Comparison of ENCODE assay signal across 1 cellular context in the genomic region with DNA sequence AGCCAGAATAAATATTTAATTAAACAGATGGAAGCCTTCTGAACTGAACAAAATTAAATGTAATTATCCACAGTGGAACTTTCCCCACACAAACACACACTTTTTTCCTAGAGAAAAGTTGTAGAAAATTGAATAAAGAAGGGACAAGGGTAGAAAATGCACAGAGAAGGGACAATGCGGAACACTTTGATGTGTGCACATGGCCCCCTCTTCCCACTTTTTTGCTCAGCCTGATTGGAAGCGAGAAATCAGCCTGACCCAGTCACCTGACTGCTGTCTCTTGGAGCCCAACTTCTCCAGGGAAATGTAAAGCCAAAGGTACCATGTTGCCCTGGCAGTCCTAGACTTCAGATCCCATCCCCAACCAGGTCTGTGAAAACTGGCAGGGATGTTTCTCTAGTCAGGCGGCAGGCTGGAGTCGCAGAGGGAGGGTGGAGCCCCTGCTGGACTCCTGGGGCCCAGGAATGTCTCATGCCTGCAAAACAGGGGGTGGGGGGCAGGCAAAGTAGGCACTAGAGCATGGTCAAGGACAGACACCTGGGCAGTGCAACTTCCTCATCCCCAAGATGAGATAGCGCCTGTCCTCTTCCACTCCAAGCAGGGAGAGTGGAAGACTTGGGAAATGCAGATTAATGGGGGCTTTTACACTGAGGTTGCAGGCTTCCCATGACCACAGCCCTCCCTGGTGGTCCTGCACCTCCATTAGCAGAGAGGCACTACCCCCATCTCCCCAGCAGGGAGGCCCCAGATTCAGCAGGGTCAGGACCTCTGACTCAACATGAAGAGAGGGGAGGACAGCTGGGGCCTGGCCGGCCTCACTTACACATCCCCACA.
A peak's percentile ranks its signal among the peaks of the same experiment; 100 is the strongest.
TF ChIP-seq lines count a peak whose summit lies in the region.

No MANE protein-coding gene starts in this region.

TF ChIP-seq in HepG2, 621 proteins besides CTCF, POLR2A, EP300 and RAD21 (continued from another document and continues in another):
- peak; percentile 48; the same call in 1 of the 2 replicates for TF ChIP-seq ZNF281 (CRISPR knock-in tag; IDR thresholded peaks at IDR 0.05; ENCODE audit: borderline replicate concordance)
- TF ChIP-seq AKAP8 (CRISPR knock-in tag; IDR thresholded peaks at IDR 0.05), result no peak
- TF ChIP-seq RARA (CRISPR knock-in tag; IDR thresholded peaks at IDR 0.05), result peak; percentile 40; the same call in 1 of the 2 replicates
- TF ChIP-seq CREM (IDR thresholded peaks at IDR 0.05), result peak; percentile 63
- TF ChIP-seq CREM (CRISPR knock-in tag; IDR thresholded peaks at IDR 0.05), result no peak
- no peak for TF ChIP-seq AGO1 (IDR thresholded peaks at IDR 0.05; ENCODE audit: low read depth, low read length, poor library complexity, severe bottlenecking)
- peak; percentile 50 for TF ChIP-seq SAP130 (CRISPR knock-in tag; IDR thresholded peaks at IDR 0.05; ENCODE audit: low read depth)
- TF ChIP-seq, protein P1, sequence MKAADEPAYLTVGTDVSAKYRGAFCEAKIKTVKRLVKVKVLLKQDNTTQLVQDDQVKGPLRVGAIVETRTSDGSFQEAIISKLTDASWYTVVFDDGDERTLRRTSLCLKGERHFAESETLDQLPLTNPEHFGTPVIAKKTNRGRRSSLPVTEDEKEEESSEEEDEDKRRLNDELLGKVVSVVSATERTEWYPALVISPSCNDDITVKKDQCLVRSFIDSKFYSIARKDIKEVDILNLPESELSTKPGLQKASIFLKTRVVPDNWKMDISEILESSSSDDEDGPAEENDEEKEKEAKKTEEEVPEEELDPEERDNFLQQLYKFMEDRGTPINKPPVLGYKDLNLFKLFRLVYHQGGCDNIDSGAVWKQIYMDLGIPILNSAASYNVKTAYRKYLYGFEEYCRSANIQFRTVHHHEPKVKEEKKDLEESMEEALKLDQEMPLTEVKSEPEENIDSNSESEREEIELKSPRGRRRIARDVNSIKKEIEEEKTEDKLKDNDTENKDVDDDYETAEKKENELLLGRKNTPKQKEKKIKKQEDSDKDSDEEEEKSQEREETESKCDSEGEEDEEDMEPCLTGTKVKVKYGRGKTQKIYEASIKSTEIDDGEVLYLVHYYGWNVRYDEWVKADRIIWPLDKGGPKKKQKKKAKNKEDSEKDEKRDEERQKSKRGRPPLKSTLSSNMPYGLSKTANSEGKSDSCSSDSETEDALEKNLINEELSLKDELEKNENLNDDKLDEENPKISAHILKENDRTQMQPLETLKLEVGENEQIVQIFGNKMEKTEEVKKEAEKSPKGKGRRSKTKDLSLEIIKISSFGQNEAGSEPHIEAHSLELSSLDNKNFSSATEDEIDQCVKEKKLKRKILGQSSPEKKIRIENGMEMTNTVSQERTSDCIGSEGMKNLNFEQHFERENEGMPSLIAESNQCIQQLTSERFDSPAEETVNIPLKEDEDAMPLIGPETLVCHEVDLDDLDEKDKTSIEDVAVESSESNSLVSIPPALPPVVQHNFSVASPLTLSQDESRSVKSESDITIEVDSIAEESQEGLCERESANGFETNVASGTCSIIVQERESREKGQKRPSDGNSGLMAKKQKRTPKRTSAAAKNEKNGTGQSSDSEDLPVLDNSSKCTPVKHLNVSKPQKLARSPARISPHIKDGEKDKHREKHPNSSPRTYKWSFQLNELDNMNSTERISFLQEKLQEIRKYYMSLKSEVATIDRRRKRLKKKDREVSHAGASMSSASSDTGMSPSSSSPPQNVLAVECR (CRISPR knock-in tag; IDR thresholded peaks at IDR 0.05; ENCODE audit: borderline replicate concordance), result no peak
- TF ChIP-seq ZNF142 (CRISPR knock-in tag; IDR thresholded peaks at IDR 0.05), result 0 out of 2 replicates have a peak, but pooled peaks have one; percentile 48
- no peak for TF ChIP-seq MED13 (CRISPR knock-in tag; IDR thresholded peaks at IDR 0.05)
- TF ChIP-seq ZNF317 (CRISPR knock-in tag; IDR thresholded peaks at IDR 0.05), result 0 out of 2 replicates have a peak, but pooled peaks have one; percentile 7
- peak; percentile 27; the same call in 1 of the 2 replicates for TF ChIP-seq TARDBP (CRISPR knock-in tag; IDR thresholded peaks at IDR 0.05)
- TF ChIP-seq ZNF775 (CRISPR knock-in tag; IDR thresholded peaks at IDR 0.05; ENCODE audit: borderline replicate concordance), result no peak
- TF ChIP-seq, protein P2, sequence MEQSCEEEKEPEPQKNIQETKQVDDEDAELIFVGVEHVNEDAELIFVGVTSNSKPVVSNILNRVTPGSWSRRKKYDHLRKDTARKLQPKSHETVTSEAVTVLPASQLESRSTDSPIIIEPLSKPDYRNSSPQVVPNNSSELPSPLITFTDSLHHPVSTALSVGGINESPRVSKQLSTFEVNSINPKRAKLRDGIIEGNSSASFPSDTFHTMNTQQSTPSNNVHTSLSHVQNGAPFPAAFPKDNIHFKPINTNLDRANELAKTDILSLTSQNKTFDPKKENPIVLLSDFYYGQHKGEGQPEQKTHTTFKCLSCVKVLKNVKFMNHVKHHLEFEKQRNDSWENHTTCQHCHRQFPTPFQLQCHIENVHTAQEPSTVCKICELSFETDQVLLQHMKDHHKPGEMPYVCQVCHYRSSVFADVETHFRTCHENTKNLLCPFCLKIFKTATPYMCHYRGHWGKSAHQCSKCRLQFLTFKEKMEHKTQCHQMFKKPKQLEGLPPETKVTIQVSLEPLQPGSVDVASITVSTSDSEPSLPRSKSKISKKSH (CRISPR knock-in tag; IDR thresholded peaks at IDR 0.05; ENCODE audit: borderline replicate concordance), result peak; percentile 34; the same call in 1 of the 2 replicates
- no peak for TF ChIP-seq CREB3 (CRISPR knock-in tag; IDR thresholded peaks at IDR 0.05)
- peak; percentile 66 for TF ChIP-seq MAX (IDR thresholded peaks at IDR 0.05)
- no peak for TF ChIP-seq KMT2B (CRISPR knock-in tag; IDR thresholded peaks at IDR 0.05)
- no peak for TF ChIP-seq ZNF180 (CRISPR knock-in tag; IDR thresholded peaks at IDR 0.05; ENCODE audit: borderline replicate concordance, low read depth)
- TF ChIP-seq SRSF4 (IDR thresholded peaks at IDR 0.05; ENCODE audit: low read depth, low read length, poor library complexity, severe bottlenecking), result no peak
- TF ChIP-seq SATB2 (CRISPR knock-in tag; IDR thresholded peaks at IDR 0.05), result no peak
- TF ChIP-seq THYN1 (CRISPR knock-in tag; IDR thresholded peaks at IDR 0.05; ENCODE audit: borderline replicate concordance, low read depth), result no peak
- no peak for TF ChIP-seq ZNF468 (CRISPR knock-in tag; IDR thresholded peaks at IDR 0.05)
- TF ChIP-seq ZFP36 (IDR thresholded peaks at IDR 0.05; ENCODE audit: borderline replicate concordance, low read depth, low read length, partially characterized antibody), result no peak
- no peak for TF ChIP-seq TFDP2 (CRISPR knock-in tag; IDR thresholded peaks at IDR 0.05)
- no peak; the same call in 1 of the 2 replicates for TF ChIP-seq ZNF749 (CRISPR knock-in tag; IDR thresholded peaks at IDR 0.05; ENCODE audit: borderline replicate concordance)
- no peak for TF ChIP-seq HOXA7 (CRISPR knock-in tag; IDR thresholded peaks at IDR 0.05)
- no peak for TF ChIP-seq TEF (CRISPR knock-in tag; IDR thresholded peaks at IDR 0.05)
- 0 out of 2 replicates have a peak, but pooled peaks have one; percentile 70 for TF ChIP-seq BRD4 (CRISPR knock-in tag; IDR thresholded peaks at IDR 0.05)
- TF ChIP-seq, protein P3, sequence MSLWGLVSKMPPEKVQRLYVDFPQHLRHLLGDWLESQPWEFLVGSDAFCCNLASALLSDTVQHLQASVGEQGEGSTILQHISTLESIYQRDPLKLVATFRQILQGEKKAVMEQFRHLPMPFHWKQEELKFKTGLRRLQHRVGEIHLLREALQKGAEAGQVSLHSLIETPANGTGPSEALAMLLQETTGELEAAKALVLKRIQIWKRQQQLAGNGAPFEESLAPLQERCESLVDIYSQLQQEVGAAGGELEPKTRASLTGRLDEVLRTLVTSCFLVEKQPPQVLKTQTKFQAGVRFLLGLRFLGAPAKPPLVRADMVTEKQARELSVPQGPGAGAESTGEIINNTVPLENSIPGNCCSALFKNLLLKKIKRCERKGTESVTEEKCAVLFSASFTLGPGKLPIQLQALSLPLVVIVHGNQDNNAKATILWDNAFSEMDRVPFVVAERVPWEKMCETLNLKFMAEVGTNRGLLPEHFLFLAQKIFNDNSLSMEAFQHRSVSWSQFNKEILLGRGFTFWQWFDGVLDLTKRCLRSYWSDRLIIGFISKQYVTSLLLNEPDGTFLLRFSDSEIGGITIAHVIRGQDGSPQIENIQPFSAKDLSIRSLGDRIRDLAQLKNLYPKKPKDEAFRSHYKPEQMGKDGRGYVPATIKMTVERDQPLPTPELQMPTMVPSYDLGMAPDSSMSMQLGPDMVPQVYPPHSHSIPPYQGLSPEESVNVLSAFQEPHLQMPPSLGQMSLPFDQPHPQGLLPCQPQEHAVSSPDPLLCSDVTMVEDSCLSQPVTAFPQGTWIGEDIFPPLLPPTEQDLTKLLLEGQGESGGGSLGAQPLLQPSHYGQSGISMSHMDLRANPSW (CRISPR knock-in tag; IDR thresholded peaks at IDR 0.05; ENCODE audit: borderline replicate concordance), result peak; percentile 23; the same call in 1 of the 2 replicates
- TF ChIP-seq GATAD1 (CRISPR knock-in tag; IDR thresholded peaks at IDR 0.05), result no peak
- peak; percentile 66; the same call in 1 of the 2 replicates for TF ChIP-seq ZNF703 (CRISPR knock-in tag; IDR thresholded peaks at IDR 0.05; ENCODE audit: borderline replicate concordance)
- TF ChIP-seq ARNT2 (CRISPR knock-in tag; IDR thresholded peaks at IDR 0.05; ENCODE audit: low read depth), result 0 out of 2 replicates have a peak, but pooled peaks have one; percentile 8
